ENCODE assay signal across 2 cellular contexts in the genomic region with DNA sequence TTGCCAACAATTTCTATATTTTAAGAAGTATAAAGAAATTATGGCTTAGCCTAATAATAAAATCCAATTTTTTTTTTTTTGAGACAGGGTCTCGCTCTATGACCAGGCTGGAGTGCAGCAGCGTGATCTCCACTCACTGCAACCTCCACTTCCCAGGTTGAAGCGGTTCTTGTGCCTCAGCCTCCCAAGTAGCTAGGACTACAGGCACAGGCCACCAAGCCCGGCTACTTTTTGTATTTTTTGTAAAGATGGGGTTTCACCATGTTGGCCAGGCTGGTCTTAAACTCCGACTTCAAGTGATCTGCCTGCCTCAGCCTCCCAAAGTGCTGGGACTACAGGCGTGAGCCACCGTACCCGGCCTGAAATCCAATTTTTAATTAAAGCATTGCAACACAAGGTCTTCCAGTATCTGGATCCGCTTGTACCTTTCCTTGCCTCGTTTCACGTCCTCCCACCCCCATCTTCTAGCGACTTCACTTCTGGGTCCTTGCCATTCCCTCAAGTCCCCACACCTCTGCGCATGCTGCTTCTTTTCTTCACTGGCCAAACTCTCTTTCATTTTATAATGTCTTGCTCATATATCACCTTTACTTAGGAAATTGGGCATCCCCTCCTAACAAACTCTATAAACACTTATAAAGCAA.
A peak's percentile ranks its signal among the peaks of the same experiment; 100 is the strongest.
TF ChIP-seq lines count a peak whose summit lies in the region.

No MANE protein-coding gene starts in this region.

TF ChIP-seq in HEK293, 187 proteins besides CTCF, POLR2A, EP300 and RAD21:
- TF ChIP-seq ZNF514 (tag by site-specific recombination; IDR thresholded peaks at IDR 0.05) (no peak), ZNF121 (tag by site-specific recombination; IDR thresholded peaks at IDR 0.05) (peak; percentile 53; the same call in 1 of the 2 replicates), ZNF292 (tag by site-specific recombination; IDR thresholded peaks at IDR 0.05; ENCODE audit: borderline replicate concordance, low read depth) (no peak), ZNF335 (tag by site-specific recombination; conservative IDR thresholded peaks at IDR 0.05) (peak; percentile 73), PRDM1 (tag by site-specific recombination; IDR thresholded peaks at IDR 0.05) (peak; percentile 19; the same call in 1 of the 2 replicates), ZNF341 (tag by site-specific recombination; IDR thresholded peaks at IDR 0.05; ENCODE audit: low read depth) (peak; percentile 72), ZBTB17 (tag by site-specific recombination; IDR thresholded peaks at IDR 0.05) (0 out of 2 replicates have a peak, but pooled peaks have one; percentile 10), FEZF1 (tag by site-specific recombination; IDR thresholded peaks at IDR 0.05) (no peak), ZNF394 (tag by site-specific recombination; IDR thresholded peaks at IDR 0.05; ENCODE audit: borderline replicate concordance) (no peak)

TF ChIP-seq in K562, 482 proteins besides CTCF, POLR2A, EP300 and RAD21:
- TF ChIP-seq, protein P1, sequence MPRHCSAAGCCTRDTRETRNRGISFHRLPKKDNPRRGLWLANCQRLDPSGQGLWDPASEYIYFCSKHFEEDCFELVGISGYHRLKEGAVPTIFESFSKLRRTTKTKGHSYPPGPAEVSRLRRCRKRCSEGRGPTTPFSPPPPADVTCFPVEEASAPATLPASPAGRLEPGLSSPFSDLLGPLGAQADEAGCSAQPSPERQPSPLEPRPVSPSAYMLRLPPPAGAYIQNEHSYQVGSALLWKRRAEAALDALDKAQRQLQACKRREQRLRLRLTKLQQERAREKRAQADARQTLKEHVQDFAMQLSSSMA (CRISPR knock-in tag; IDR thresholded peaks at IDR 0.05), result no peak
- TF ChIP-seq, protein P2, sequence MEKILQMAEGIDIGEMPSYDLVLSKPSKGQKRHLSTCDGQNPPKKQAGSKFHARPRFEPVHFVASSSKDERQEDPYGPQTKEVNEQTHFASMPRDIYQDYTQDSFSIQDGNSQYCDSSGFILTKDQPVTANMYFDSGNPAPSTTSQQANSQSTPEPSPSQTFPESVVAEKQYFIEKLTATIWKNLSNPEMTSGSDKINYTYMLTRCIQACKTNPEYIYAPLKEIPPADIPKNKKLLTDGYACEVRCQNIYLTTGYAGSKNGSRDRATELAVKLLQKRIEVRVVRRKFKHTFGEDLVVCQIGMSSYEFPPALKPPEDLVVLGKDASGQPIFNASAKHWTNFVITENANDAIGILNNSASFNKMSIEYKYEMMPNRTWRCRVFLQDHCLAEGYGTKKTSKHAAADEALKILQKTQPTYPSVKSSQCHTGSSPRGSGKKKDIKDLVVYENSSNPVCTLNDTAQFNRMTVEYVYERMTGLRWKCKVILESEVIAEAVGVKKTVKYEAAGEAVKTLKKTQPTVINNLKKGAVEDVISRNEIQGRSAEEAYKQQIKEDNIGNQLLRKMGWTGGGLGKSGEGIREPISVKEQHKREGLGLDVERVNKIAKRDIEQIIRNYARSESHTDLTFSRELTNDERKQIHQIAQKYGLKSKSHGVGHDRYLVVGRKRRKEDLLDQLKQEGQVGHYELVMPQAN (IDR thresholded peaks at IDR 0.05; ENCODE audit: borderline replicate concordance), result no peak
- no peak for TF ChIP-seq NR4A1 (CRISPR knock-in tag; IDR thresholded peaks at IDR 0.05)
- TF ChIP-seq NR4A1 (tag; IDR thresholded peaks at IDR 0.05), result no peak
- no peak for TF ChIP-seq YY1 (IDR thresholded peaks at IDR 0.05; ENCODE audit: borderline replicate concordance in 1 of 3, control insufficient read depth in 1 of 3, extremely low read depth in 1 of 3, insufficient read depth in 3 of 3, insufficient read length in 1 of 3, insufficient replicate concordance in 2 of 3, low read depth in 1 of 3, low read length in 2 of 3)
- no peak for TF ChIP-seq CCAR2 (IDR thresholded peaks at IDR 0.05; ENCODE audit: low read depth, low read length)
- no peak for TF ChIP-seq ZNF143 (CRISPR knock-in tag; IDR thresholded peaks at IDR 0.05)
- TF ChIP-seq SAFB (IDR thresholded peaks at IDR 0.05; ENCODE audit: borderline replicate concordance, low read depth, low read length), result no peak
- TF ChIP-seq RBFOX2 (IDR thresholded peaks at IDR 0.05; ENCODE audit: low read depth, low read length), result 0 out of 2 replicates have a peak, but pooled peaks have one; percentile 6
- TF ChIP-seq KDM4B (IDR thresholded peaks at IDR 0.05; ENCODE audit: borderline replicate concordance in 2 of 2, low read depth in 1 of 2), result no peak
- TF ChIP-seq CEBPB (tag; IDR thresholded peaks at IDR 0.05), result 0 out of 2 replicates have a peak, but pooled peaks have one; percentile 10
- TF ChIP-seq ZBTB17 (CRISPR knock-in tag; IDR thresholded peaks at IDR 0.05), result no peak
- TF ChIP-seq, protein P3, sequence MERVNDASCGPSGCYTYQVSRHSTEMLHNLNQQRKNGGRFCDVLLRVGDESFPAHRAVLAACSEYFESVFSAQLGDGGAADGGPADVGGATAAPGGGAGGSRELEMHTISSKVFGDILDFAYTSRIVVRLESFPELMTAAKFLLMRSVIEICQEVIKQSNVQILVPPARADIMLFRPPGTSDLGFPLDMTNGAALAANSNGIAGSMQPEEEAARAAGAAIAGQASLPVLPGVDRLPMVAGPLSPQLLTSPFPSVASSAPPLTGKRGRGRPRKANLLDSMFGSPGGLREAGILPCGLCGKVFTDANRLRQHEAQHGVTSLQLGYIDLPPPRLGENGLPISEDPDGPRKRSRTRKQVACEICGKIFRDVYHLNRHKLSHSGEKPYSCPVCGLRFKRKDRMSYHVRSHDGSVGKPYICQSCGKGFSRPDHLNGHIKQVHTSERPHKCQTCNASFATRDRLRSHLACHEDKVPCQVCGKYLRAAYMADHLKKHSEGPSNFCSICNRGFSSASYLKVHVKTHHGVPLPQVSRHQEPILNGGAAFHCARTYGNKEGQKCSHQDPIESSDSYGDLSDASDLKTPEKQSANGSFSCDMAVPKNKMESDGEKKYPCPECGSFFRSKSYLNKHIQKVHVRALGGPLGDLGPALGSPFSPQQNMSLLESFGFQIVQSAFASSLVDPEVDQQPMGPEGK (CRISPR knock-in tag; IDR thresholded peaks at IDR 0.05; ENCODE audit: borderline replicate concordance), result no peak
- TF ChIP-seq NRF1 (conservative IDR thresholded peaks at IDR 0.05 in 1 of 2, IDR thresholded peaks at IDR 0.05 in 1 of 2), result peak; percentile 53 to 55; a peak in 3 of 4 replicates
- TF ChIP-seq EGR1 (conservative IDR thresholded peaks at IDR 0.05), result 0 out of 2 replicates have a peak, but pooled peaks have one; percentile 5
- no peak for TF ChIP-seq PTBP1 (IDR thresholded peaks at IDR 0.05; ENCODE audit: low read depth, low read length)
TF ChIP-seq in K562: peak in this region for 4.
